In the genomic region with DNA sequence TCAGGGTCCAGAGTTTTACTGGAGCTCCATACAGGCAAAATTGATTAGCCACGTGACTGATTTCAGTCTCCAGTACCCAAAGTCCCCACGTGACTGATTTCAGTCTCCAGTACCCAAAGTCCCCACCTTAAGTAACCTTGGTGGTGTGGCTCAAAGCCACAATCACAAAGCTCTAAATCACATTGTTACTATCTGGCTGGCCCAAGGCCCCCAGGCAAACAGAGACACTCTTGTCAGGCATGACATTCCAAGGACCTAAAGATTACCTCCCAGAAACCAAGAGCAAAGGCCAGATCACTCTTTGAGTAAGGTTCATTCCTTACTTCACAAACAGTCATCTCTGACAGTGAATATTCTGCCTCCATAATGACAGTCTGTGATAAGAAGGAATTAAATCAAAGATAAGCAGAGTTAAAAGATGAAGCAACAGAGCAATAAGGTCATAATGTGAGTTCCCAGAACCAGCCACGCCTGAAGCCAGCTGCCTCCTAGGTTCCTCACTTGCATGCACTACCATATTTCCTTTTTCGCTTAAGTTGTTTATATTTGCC, we compare ENCODE assay signal across 9 cellular contexts.
DNase-seq lines count a peak whose midpoint lies in the region; ATAC-seq and TF ChIP-seq lines count a peak whose summit lies in the region.
"Had no signal": no experiment of that assay in that cellular context is flagged by ENCODE, and none has a peak within 500 bp of the region (broad histone marks: within the 10 kb centered on the region; RNA-seq: fewer than 3 reads in every experiment).

No MANE protein-coding gene starts in this region.

- H3K27me3 Mint-ChIP-seq in type B pancreatic cell: no peaks in the 10 kb centered on the region
- H3K27me3 Mint-ChIP-seq in T-cell: no peaks in the 10 kb centered on the region

- H3K9me3 Mint-ChIP-seq in type B pancreatic cell (no peaks in the 10 kb centered on the region), T-cell (no peaks in the 10 kb centered on the region)
- H3K9me3 Mint-ChIP-seq: activated T-helper 2 cell treated with anti-CD3 and anti-CD28 coated beads, Interferon-gamma antibody, Interleukin-2, Interleukin-4, amounts not matched to agents 10 μg/mL and 5 μg/mL and 100 μg/mL, durations not matched to agents 14 hours and 24 hours and 36 hours had no signal

- H3K9me2 ChIP-seq in SK-N-SH: no peaks in the 10 kb centered on the region

- CTCF ChIA-PET in SK-N-SH (lab: Yijun Ruan, JAX) (interaction anchor here (1.2 to 4.3 kb wide), 3 partner anchors 14 to 146 kb away, joined by 3 to 24 read pairs (median 17); a partner anchor contains a TSS), T-cell (lab: Charles Lee) (interaction anchor here in 1 of 2 donors (0.6 kb wide), 1 partner anchor 108 kb away, joined by 6 read pairs; no protein-coding TSS in a partner anchor)

- H3K9ac ChIP-seq in SK-N-SH: no peak overlapping the region

- peak overlapping the region; percentile 75 for H3K27ac Mint-ChIP-seq in type B pancreatic cell
- H3K27ac Mint-ChIP-seq in T-cell: no peak overlapping the region
- H3K27ac Mint-ChIP-seq: activated T-helper 2 cell treated with anti-CD3 and anti-CD28 coated beads, Interferon-gamma antibody, Interleukin-2, Interleukin-4, amounts not matched to agents 10 μg/mL and 5 μg/mL and 100 μg/mL, durations not matched to agents 14 hours and 24 hours and 36 hours had no signal

- no peaks in the 10 kb centered on the region for H4K20me1 ChIP-seq in SK-N-SH (ENCODE audit: insufficient read depth)

- H2AFZ ChIP-seq in SK-N-SH (ENCODE audit: low read depth): no peak overlapping the region

- H3K4me1 ChIP-seq in SK-N-SH (ENCODE audit: control insufficient read depth in 1 of 2, insufficient read depth in 2 of 2, low read depth in 1 of 2, low read length in 1 of 2) (peaks cover 0 to 15% of the 10 kb centered on the region in 2 experiments; a peak in 1 of 4 replicates), lung (ENCODE audit: control insufficient read depth in 2 of 2, insufficient read depth in 2 of 2, low read length in 2 of 2) (peaks cover 0 to 3% of the 10 kb centered on the region in 2 donors)

- H3K4me3 ChIP-seq in SK-N-SH (ENCODE audit: low read depth in 2 of 2, low read length in 1 of 2) (no peak overlapping the region), lung (no peak overlapping the region)

- H3K27me3 ChIP-seq in SK-N-SH (ENCODE audit: insufficient read depth) (no peaks in the 10 kb centered on the region), lung (ENCODE audit: control insufficient read depth, insufficient read depth) (no peaks in the 10 kb centered on the region)

- no peaks in the 10 kb centered on the region for H3K36me3 Mint-ChIP-seq in type B pancreatic cell
- no peaks in the 10 kb centered on the region for H3K36me3 Mint-ChIP-seq in T-cell

- DNase-seq in SK-N-SH: no peak
- DNase-seq in amniotic epithelial cell (ENCODE audit: low read depth): peak; percentile 70
- no peak for DNase-seq in lung (ENCODE audit: low spot score)
- no peak for DNase-seq in type B pancreatic cell (ENCODE audit: extremely low spot score, unreplicated experiment)
- no peak for DNase-seq in GM19240 (ENCODE audit: insufficient read length, low spot score)
- no peak for DNase-seq in HT-29 (ENCODE audit: low spot score)
- no peak for DNase-seq in T-cell

- peaks cover 23% of the 10 kb centered on the region for H3K4me1 Mint-ChIP-seq in type B pancreatic cell (ENCODE audit: unreplicated experiment)
- peaks cover 0 to 8% (median 4%) of the 10 kb centered on the region in 3 donors for H3K4me1 Mint-ChIP-seq in T-cell

- H3K4me2 ChIP-seq in SK-N-SH: no peak overlapping the region

- no peaks in the 10 kb centered on the region for H3K79me2 ChIP-seq in SK-N-SH (ENCODE audit: insufficient read depth)

- ATAC-seq in SK-N-SH treated with all-trans-retinoic acid at 6 μM for 48 hours (no peak), lung (ENCODE audit: insufficient read depth, low FRiP score) (peak; percentile 8), T-cell (replicated peaks in 1 of 4) (no peak)

- 83% methylated on average over 4 of the region's 4 CpGs for WGBS in SK-N-SH (ENCODE audit: low lambda C conversion rate)
- 54 to 66% methylated on average over 4 of the region's 4 CpGs for WGBS in lung, 2 donors

- H3K4me3 Mint-ChIP-seq in type B pancreatic cell: peak overlapping the region; percentile 13
- no peak overlapping the region for H3K4me3 Mint-ChIP-seq in T-cell

- H3K9me3 ChIP-seq in SK-N-SH (no peaks in the 10 kb centered on the region), lung (ENCODE audit: control insufficient read depth in 2 of 2, insufficient read depth in 1 of 2, low read length in 1 of 2) (no peaks in the 10 kb centered on the region)

- TF ChIP-seq RAD21 in SK-N-SH (IDR thresholded peaks at IDR 0.05; ENCODE audit: low read length): no peak

- H3F3A ChIP-seq in SK-N-SH (replicated peaks; ENCODE audit: insufficient read depth): no peaks in the 10 kb centered on the region

- no peak for TF ChIP-seq EP300 in SK-N-SH (IDR thresholded peaks at IDR 0.05; ENCODE audit: borderline replicate concordance in 1 of 2, low read depth in 1 of 2, low read length in 1 of 2)

- no peaks in the 10 kb centered on the region for H3K36me3 ChIP-seq in SK-N-SH (replicated peaks in 1 of 2; ENCODE audit: control insufficient read depth in 1 of 2, insufficient read depth in 2 of 2, low read length in 1 of 2)
- no peaks in the 10 kb centered on the region for H3K36me3 ChIP-seq in lung (ENCODE audit: control insufficient read depth in 2 of 2, insufficient read depth in 2 of 2, low read length in 2 of 2)

- TF ChIP-seq CTCF in SK-N-SH (IDR thresholded peaks at IDR 0.05) (no peak), lung (IDR thresholded peaks at IDR 0.05; ENCODE audit: control extremely low read depth, extremely low read depth) (no peak), type B pancreatic cell (conservative IDR thresholded peaks at IDR 0.05) (no peak)

- H3K27ac ChIP-seq in SK-N-SH (ENCODE audit: low read depth in 2 of 2, low read length in 1 of 2) (peak overlapping the region in 1 of 2 experiments; percentile 60; a peak in 2 of 4 replicates), lung (ENCODE audit: low read depth in 1 of 2, low read length in 1 of 2) (peak overlapping the region in 1 of 2 donors; percentile 14)

- POLR2A ChIA-PET in SK-N-SH (lab: Yijun Ruan, JAX): no interaction called here
- POLR2A ChIA-PET in T-cell (lab: Charles Lee): no interaction called here

TF ChIP-seq in SK-N-SH treated with all-trans-retinoic acid at 6 μM for 48 hours, 23 proteins besides CTCF, POLR2A, EP300 and RAD21:
- peak; percentile 32; the same call in 1 of the 2 replicates for TF ChIP-seq ISL1 (CRISPR knock-in tag; IDR thresholded peaks at IDR 0.05)
- TF ChIP-seq SNAI2 (CRISPR knock-in tag; IDR thresholded peaks at IDR 0.05): no peak

TF ChIP-seq in SK-N-SH, 30 proteins besides CTCF, POLR2A, EP300 and RAD21:
- TF ChIP-seq RXRA (IDR thresholded peaks at IDR 0.05; ENCODE audit: borderline replicate concordance, low read depth) (no peak), MEF2A (IDR thresholded peaks at IDR 0.05; ENCODE audit: borderline replicate concordance, low read depth) (no peak), EZH2phosphoT487 (IDR thresholded peaks at IDR 0.05; ENCODE audit: borderline replicate concordance, low read depth) (no peak), NRF1 (IDR thresholded peaks at IDR 0.05; ENCODE audit: low read depth, low read length) (no peak), RFX5 (IDR thresholded peaks at IDR 0.05; ENCODE audit: low read length) (no peak), FOXJ3 (CRISPR knock-in tag; IDR thresholded peaks at IDR 0.05) (no peak), GATA2 (CRISPR knock-in tag; IDR thresholded peaks at IDR 0.05) (no peak), CHD2 (IDR thresholded peaks at IDR 0.05; ENCODE audit: low read length, partially characterized antibody) (no peak), FOXM1 (IDR thresholded peaks at IDR 0.05; ENCODE audit: low read depth) (no peak), ELF1 (IDR thresholded peaks at IDR 0.05) (no peak), TCF12 (IDR thresholded peaks at IDR 0.05) (no peak), SMC3 (IDR thresholded peaks at IDR 0.05; ENCODE audit: low read depth, low read length) (no peak), YY1 (IDR thresholded peaks at IDR 0.05; ENCODE audit: low read depth) (no peak)
- TF ChIP-seq, protein P1, sequence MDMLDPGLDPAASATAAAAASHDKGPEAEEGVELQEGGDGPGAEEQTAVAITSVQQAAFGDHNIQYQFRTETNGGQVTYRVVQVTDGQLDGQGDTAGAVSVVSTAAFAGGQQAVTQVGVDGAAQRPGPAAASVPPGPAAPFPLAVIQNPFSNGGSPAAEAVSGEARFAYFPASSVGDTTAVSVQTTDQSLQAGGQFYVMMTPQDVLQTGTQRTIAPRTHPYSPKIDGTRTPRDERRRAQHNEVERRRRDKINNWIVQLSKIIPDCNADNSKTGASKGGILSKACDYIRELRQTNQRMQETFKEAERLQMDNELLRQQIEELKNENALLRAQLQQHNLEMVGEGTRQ (IDR thresholded peaks at IDR 0.05; ENCODE audit: borderline replicate concordance, low read depth, low read length): no peak
- TF ChIP-seq, protein P2, sequence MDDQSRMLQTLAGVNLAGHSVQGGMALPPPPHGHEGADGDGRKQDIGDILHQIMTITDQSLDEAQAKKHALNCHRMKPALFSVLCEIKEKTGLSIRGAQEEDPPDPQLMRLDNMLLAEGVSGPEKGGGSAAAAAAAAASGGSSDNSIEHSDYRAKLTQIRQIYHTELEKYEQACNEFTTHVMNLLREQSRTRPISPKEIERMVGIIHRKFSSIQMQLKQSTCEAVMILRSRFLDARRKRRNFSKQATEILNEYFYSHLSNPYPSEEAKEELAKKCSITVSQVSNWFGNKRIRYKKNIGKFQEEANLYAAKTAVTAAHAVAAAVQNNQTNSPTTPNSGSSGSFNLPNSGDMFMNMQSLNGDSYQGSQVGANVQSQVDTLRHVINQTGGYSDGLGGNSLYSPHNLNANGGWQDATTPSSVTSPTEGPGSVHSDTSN (IDR thresholded peaks at IDR 0.05): no peak
